ENCODE assay signal across 1 cellular context in genomic region chr7:106812027-106812643, GRCh38.
TF ChIP-seq lines count a peak whose summit lies in the region.

No MANE protein-coding gene starts in this region.

TF ChIP-seq in IMR-90, 13 proteins besides CTCF, POLR2A, EP300 and RAD21 (continued from another document):
- TF ChIP-seq MAFK (IDR thresholded peaks at IDR 0.05; ENCODE audit: low read depth, low read length), result no peak
- no peak for TF ChIP-seq CHD1 (IDR thresholded peaks at IDR 0.05; ENCODE audit: low read depth, low read length)
- no peak for TF ChIP-seq SMC3 (IDR thresholded peaks at IDR 0.05; ENCODE audit: low read depth, low read length)
- TF ChIP-seq BHLHE40 (IDR thresholded peaks at IDR 0.05; ENCODE audit: low read depth, low read length), result no peak
- TF ChIP-seq ELK1 (IDR thresholded peaks at IDR 0.05; ENCODE audit: borderline replicate concordance, low read depth, low read length), result no peak
- no peak for TF ChIP-seq FOS (IDR thresholded peaks at IDR 0.05; ENCODE audit: low read depth, low read length)
- no peak for TF ChIP-seq USF2 (IDR thresholded peaks at IDR 0.05; ENCODE audit: low read depth, low read length)
- no peak for TF ChIP-seq RCOR1 (IDR thresholded peaks at IDR 0.05; ENCODE audit: insufficient replicate concordance, low read length)
- TF ChIP-seq MAZ (IDR thresholded peaks at IDR 0.05; ENCODE audit: borderline replicate concordance, low read depth, low read length), result no peak
- TF ChIP-seq RFX5 (IDR thresholded peaks at IDR 0.05; ENCODE audit: low read depth, low read length), result no peak
